4 cellular contexts compared by ENCODE assay signal in genomic region chr7:17053164-17053563, GRCh38.
DNase-seq lines count a peak whose midpoint lies in the region; ATAC-seq, FAIRE-seq and TF ChIP-seq lines count a peak whose summit lies in the region.
"Not testable (repeated sequence)": the region's sequence is repeated elsewhere in the genome, so short reads cannot be mapped to it uniquely, and the experiment has no call there.

No MANE protein-coding gene starts in this region.

- H3K4me1 ChIP-seq in SK-N-SH (ENCODE audit: control insufficient read depth in 1 of 2, insufficient read depth in 2 of 2, low read depth in 1 of 2, low read length in 1 of 2); K562 (replicated peaks in 1 of 2; ENCODE audit: control insufficient read depth in 2 of 2, insufficient read depth in 2 of 2, low read length in 2 of 2): not testable (repeated sequence)
- peaks cover 12% of the 10 kb centered on the region for H3K4me1 ChIP-seq in HepG2 (ENCODE audit: insufficient read depth, low read length)

- H3K79me2 ChIP-seq in SK-N-SH (ENCODE audit: insufficient read depth); K562 (ENCODE audit: control insufficient read depth, insufficient read depth, low read length); HepG2 (ENCODE audit: insufficient read depth, low read length): not testable (repeated sequence)

- not testable (repeated sequence) for H3K27me3 ChIP-seq in SK-N-SH (ENCODE audit: insufficient read depth); K562 (ENCODE audit: control insufficient read depth in 2 of 2, insufficient read depth in 2 of 2, low read length in 2 of 2); HepG2 (ENCODE audit: control insufficient read depth in 1 of 2, insufficient read depth in 2 of 2, low read length in 2 of 2)

- H3K27ac ChIP-seq in SK-N-SH (ENCODE audit: low read depth in 2 of 2, low read length in 1 of 2); K562 (ENCODE audit: extremely low read depth, low read depth, low read length); HepG2 (ENCODE audit: extremely low read length, insufficient read depth, low read length): not testable (repeated sequence)

- H2AFZ ChIP-seq in SK-N-SH (ENCODE audit: low read depth); K562 (ENCODE audit: low read depth, low read length); HepG2 (ENCODE audit: low read length): not testable (repeated sequence)

- 8% methylated on average over 8 of the region's 9 CpGs for WGBS in SK-N-SH (ENCODE audit: low lambda C conversion rate)
- 10% methylated on average over 9 of the region's 9 CpGs for WGBS in K562 (ENCODE audit: insufficient coverage, low coverage, missing lambda C conversion rate)
- 100% methylated on average over 1 of the region's 9 CpGs for WGBS in HepG2 (ENCODE audit: low lambda C conversion rate)

- not testable (repeated sequence) for H3K9me3 ChIP-seq in SK-N-SH; K562 (replicated peaks; ENCODE audit: control insufficient read depth, insufficient read depth, low read depth, low read length); HepG2 (ENCODE audit: low read length)

- POLR2A ChIA-PET in SK-N-SH (lab: Yijun Ruan, JAX); K562 (lab: Yijun Ruan, JAX); HepG2 (lab: Yijun Ruan, JAX): not testable (repeated sequence)

- not testable (repeated sequence) for H4K20me1 ChIP-seq in SK-N-SH (ENCODE audit: insufficient read depth); K562 (replicated peaks; ENCODE audit: control insufficient read depth, insufficient read depth, low read length); HepG2 (ENCODE audit: insufficient read depth, low read length)

- not testable (repeated sequence) for TF ChIP-seq CTCF in SK-N-SH (IDR thresholded peaks at IDR 0.05); K562 (IDR thresholded peaks at IDR 0.05 in 2 of 3, conservative IDR thresholded peaks at IDR 0.05 in 1 of 3; ENCODE audit: insufficient read depth in 2 of 3, low read depth in 1 of 3, low read length in 3 of 3); HepG2 (CRISPR knock-in tag; IDR thresholded peaks at IDR 0.05)

- H3K4me2 ChIP-seq in SK-N-SH: 0 out of 2 replicates have a peak overlapping the region, but pooled peaks have one; percentile 19
- not testable (repeated sequence) for H3K4me2 ChIP-seq in K562 (ENCODE audit: insufficient read depth, low read length); HepG2 (ENCODE audit: low read depth, low read length)

- intact Hi-C loops in K562 (cut with micrococcal nuclease); HepG2 (cut with micrococcal nuclease; ENCODE audit: unreplicated experiment): not testable (repeated sequence)

- not testable (repeated sequence) for TF ChIP-seq RAD21 in SK-N-SH (IDR thresholded peaks at IDR 0.05; ENCODE audit: low read length); K562 (CRISPR knock-in tag; conservative IDR thresholded peaks at IDR 0.05 in 1 of 2, IDR thresholded peaks at IDR 0.05 in 1 of 2); HepG2 (CRISPR knock-in tag; IDR thresholded peaks at IDR 0.05)

- not testable (repeated sequence) for H3F3A ChIP-seq in SK-N-SH (replicated peaks; ENCODE audit: insufficient read depth)

- ATAC-seq in K562, HepG2: not testable (repeated sequence)

- DNase-seq in NCI-H748 (lab: John Stamatoyannopoulos, UW; ENCODE audit: unreplicated experiment): peak; percentile 4
- DNase-seq in SK-N-SH; HepG2 (ENCODE audit: low spot score): not testable (repeated sequence)
- peak in 1 of 4 experiments; percentile 18 for DNase-seq in K562 (ENCODE audit: extremely low read depth in 1 of 4, low spot score in 3 of 4)

- H3K9ac ChIP-seq in SK-N-SH; K562 (ENCODE audit: insufficient read depth in 1 of 2, low read depth in 2 of 2, low read length in 2 of 2); HepG2 (ENCODE audit: insufficient read depth, low read depth, low read length): not testable (repeated sequence)

- not testable (repeated sequence) for FAIRE-seq in K562 (lab: Jason Lieb, UNC); HepG2 (lab: Jason Lieb, UNC)

- not testable (repeated sequence) for H3K9me1 ChIP-seq in K562 (ENCODE audit: control insufficient read depth, insufficient read depth, low read length)

- not testable (repeated sequence) for TF ChIP-seq POLR2A in K562 (conservative IDR thresholded peaks at IDR 0.05); HepG2 (IDR thresholded peaks at IDR 0.05; ENCODE audit: insufficient read depth in 1 of 2, low read depth in 2 of 2, low read length in 2 of 2)

- TF ChIP-seq EP300 in SK-N-SH (IDR thresholded peaks at IDR 0.05; ENCODE audit: borderline replicate concordance in 1 of 2, low read depth in 1 of 2, low read length in 1 of 2); K562 (IDR thresholded peaks at IDR 0.05; ENCODE audit: low read length); HepG2 (IDR thresholded peaks at IDR 0.05; ENCODE audit: low read depth in 2 of 2, low read length in 2 of 2); HepG2 (CRISPR knock-in tag; IDR thresholded peaks at IDR 0.05; ENCODE audit: borderline replicate concordance): not testable (repeated sequence)

- H3K36me3 ChIP-seq in SK-N-SH (replicated peaks in 1 of 2; ENCODE audit: control insufficient read depth in 1 of 2, insufficient read depth in 2 of 2, low read length in 1 of 2); K562 (ENCODE audit: control insufficient read depth, insufficient read depth, low read length); HepG2 (replicated peaks in 1 of 2; ENCODE audit: control insufficient read depth in 1 of 2, insufficient read depth in 2 of 2, low read length in 2 of 2): not testable (repeated sequence)

- not testable (repeated sequence) for H3K9me2 ChIP-seq in SK-N-SH

- not testable (repeated sequence) for H3K4me3 ChIP-seq in SK-N-SH (ENCODE audit: low read depth in 2 of 2, low read length in 1 of 2); K562; HepG2 (replicated peaks in 1 of 3; ENCODE audit: insufficient read depth in 1 of 3, low read depth in 2 of 3, low read length in 3 of 3)

- CTCF ChIA-PET in SK-N-SH (lab: Yijun Ruan, JAX); K562 (lab: Yijun Ruan, JAX; ENCODE audit: low intra/inter-chr PET ratio); HepG2 (lab: Yijun Ruan, JAX; ENCODE audit: low intra/inter-chr PET ratio, low total read pairs): not testable (repeated sequence)

- BruUV-seq in K562 (replicated peaks; lab: Mats Ljungman, UMichigan); HepG2 (replicated peaks; lab: Mats Ljungman, UMichigan): not testable (repeated sequence)

- in situ Hi-C loops in K562 (cut with MboI); HepG2 (cut with HindIII; ENCODE audit: extremely low pct_ligation_motif_present, low pct_unique_long_range_greater_than_20kb): not testable (repeated sequence)

TF ChIP-seq in K562, 482 proteins besides CTCF, POLR2A, EP300 and RAD21:
- 0 out of 4 replicates have a peak, but pooled peaks have one; percentile 20 to 29 for TF ChIP-seq FOXA3 (CRISPR knock-in tag; conservative IDR thresholded peaks at IDR 0.05 in 1 of 2, IDR thresholded peaks at IDR 0.05 in 1 of 2)

TF ChIP-seq in HepG2, 621 proteins besides CTCF, POLR2A, EP300 and RAD21:
- 0 out of 2 replicates have a peak, but pooled peaks have one; percentile 20 for TF ChIP-seq ZMYM4 (CRISPR knock-in tag; IDR thresholded peaks at IDR 0.05)
